1 cellular context compared by ENCODE assay signal in the genomic region with DNA sequence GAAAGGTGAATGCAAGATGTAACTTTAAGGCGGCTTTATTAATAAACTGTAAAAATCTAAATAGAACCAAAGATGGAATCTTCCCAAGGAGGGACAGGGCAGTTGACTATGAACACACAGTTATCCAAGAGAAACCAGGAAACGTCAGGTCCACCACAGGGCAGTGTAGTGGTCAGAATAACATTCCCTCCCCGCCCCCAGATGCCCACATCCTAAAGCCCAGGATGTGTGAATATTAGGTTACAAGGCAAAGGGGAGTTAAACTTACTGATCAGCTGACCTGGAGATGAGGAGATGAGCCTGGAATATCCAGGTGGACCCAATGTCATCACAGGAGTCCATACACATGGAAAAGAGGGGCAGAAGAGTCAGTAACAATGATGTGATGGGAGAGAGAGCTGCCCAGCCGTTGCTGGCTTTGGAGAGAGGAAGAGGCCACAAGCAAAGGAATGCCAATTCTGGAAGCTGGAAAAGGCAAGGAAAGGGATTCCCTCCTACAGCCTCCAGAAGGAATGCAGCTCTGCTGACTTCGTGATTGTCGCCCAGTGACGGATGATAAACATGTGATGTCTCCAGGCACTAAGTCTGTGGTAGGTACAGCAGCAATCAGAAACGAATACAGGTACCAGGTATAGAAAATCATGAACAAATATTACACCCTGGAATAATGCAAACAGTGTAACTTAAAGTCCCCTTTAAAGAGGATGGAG.
TF ChIP-seq lines count a peak whose summit lies in the region.

No MANE protein-coding gene starts in this region.

TF ChIP-seq in GM23338, 12 proteins besides CTCF, POLR2A, EP300 and RAD21:
- TF ChIP-seq, protein P1, sequence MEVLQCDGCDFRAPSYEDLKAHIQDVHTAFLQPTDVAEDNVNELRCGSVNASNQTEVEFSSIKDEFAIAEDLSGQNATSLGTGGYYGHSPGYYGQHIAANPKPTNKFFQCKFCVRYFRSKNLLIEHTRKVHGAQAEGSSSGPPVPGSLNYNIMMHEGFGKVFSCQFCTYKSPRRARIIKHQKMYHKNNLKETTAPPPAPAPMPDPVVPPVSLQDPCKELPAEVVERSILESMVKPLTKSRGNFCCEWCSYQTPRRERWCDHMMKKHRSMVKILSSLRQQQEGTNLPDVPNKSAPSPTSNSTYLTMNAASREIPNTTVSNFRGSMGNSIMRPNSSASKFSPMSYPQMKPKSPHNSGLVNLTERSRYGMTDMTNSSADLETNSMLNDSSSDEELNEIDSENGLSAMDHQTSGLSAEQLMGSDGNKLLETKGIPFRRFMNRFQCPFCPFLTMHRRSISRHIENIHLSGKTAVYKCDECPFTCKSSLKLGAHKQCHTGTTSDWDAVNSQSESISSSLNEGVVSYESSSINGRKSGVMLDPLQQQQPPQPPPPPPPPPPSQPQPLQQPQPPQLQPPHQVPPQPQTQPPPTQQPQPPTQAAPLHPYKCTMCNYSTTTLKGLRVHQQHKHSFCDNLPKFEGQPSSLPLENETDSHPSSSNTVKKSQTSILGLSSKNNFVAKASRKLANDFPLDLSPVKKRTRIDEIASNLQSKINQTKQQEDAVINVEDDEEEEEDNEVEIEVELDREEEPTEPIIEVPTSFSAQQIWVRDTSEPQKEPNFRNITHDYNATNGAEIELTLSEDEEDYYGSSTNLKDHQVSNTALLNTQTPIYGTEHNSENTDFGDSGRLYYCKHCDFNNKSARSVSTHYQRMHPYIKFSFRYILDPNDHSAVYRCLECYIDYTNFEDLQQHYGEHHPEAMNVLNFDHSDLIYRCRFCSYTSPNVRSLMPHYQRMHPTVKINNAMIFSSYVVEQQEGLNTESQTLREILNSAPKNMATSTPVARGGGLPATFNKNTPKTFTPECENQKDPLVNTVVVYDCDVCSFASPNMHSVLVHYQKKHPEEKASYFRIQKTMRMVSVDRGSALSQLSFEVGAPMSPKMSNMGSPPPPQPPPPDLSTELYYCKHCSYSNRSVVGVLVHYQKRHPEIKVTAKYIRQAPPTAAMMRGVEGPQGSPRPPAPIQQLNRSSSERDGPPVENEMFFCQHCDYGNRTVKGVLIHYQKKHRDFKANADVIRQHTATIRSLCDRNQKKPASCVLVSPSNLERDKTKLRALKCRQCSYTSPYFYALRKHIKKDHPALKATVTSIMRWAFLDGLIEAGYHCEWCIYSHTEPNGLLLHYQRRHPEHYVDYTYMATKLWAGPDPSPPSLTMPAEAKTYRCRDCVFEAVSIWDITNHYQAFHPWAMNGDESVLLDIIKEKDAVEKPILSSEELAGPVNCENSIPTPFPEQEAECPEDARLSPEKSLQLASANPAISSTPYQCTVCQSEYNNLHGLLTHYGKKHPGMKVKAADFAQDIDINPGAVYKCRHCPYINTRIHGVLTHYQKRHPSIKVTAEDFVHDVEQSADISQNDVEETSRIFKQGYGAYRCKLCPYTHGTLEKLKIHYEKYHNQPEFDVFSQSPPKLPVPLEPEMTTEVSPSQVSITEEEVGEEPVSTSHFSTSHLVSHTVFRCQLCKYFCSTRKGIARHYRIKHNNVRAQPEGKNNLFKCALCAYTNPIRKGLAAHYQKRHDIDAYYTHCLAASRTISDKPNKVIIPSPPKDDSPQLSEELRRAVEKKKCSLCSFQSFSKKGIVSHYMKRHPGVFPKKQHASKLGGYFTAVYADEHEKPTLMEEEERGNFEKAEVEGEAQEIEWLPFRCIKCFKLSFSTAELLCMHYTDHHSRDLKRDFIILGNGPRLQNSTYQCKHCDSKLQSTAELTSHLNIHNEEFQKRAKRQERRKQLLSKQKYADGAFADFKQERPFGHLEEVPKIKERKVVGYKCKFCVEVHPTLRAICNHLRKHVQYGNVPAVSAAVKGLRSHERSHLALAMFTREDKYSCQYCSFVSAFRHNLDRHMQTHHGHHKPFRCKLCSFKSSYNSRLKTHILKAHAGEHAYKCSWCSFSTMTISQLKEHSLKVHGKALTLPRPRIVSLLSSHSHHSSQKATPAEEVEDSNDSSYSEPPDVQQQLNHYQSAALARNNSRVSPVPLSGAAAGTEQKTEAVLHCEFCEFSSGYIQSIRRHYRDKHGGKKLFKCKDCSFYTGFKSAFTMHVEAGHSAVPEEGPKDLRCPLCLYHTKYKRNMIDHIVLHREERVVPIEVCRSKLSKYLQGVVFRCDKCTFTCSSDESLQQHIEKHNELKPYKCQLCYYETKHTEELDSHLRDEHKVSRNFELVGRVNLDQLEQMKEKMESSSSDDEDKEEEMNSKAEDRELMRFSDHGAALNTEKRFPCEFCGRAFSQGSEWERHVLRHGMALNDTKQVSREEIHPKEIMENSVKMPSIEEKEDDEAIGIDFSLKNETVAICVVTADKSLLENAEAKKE (CRISPR knock-in tag; IDR thresholded peaks at IDR 0.05) = no peak
- TF ChIP-seq POLR2AphosphoS5 (IDR thresholded peaks at IDR 0.05; ENCODE audit: low read depth) (no peak), CREB1 (CRISPR knock-in tag; IDR thresholded peaks at IDR 0.05; ENCODE audit: low read depth) (no peak), NANOG (IDR thresholded peaks at IDR 0.05; ENCODE audit: borderline replicate concordance) (no peak), EZH2 (IDR thresholded peaks at IDR 0.05; ENCODE audit: low read depth, unreplicated experiment) (no peak), EZH2phosphoT487 (IDR thresholded peaks at IDR 0.05; ENCODE audit: unreplicated experiment) (no peak), STAT1 (IDR thresholded peaks at IDR 0.05; ENCODE audit: unreplicated experiment) (no peak), ZNF331 (CRISPR knock-in tag; IDR thresholded peaks at IDR 0.05; ENCODE audit: low read depth) (no peak), JUNB (IDR thresholded peaks at IDR 0.05; ENCODE audit: unreplicated experiment) (no peak), ZNF114 (CRISPR knock-in tag; IDR thresholded peaks at IDR 0.05) (no peak)
- TF ChIP-seq, protein P2, sequence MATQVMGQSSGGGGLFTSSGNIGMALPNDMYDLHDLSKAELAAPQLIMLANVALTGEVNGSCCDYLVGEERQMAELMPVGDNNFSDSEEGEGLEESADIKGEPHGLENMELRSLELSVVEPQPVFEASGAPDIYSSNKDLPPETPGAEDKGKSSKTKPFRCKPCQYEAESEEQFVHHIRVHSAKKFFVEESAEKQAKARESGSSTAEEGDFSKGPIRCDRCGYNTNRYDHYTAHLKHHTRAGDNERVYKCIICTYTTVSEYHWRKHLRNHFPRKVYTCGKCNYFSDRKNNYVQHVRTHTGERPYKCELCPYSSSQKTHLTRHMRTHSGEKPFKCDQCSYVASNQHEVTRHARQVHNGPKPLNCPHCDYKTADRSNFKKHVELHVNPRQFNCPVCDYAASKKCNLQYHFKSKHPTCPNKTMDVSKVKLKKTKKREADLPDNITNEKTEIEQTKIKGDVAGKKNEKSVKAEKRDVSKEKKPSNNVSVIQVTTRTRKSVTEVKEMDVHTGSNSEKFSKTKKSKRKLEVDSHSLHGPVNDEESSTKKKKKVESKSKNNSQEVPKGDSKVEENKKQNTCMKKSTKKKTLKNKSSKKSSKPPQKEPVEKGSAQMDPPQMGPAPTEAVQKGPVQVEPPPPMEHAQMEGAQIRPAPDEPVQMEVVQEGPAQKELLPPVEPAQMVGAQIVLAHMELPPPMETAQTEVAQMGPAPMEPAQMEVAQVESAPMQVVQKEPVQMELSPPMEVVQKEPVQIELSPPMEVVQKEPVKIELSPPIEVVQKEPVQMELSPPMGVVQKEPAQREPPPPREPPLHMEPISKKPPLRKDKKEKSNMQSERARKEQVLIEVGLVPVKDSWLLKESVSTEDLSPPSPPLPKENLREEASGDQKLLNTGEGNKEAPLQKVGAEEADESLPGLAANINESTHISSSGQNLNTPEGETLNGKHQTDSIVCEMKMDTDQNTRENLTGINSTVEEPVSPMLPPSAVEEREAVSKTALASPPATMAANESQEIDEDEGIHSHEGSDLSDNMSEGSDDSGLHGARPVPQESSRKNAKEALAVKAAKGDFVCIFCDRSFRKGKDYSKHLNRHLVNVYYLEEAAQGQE (IDR thresholded peaks at IDR 0.05; ENCODE audit: unreplicated experiment) = no peak
- TF ChIP-seq, protein P3, sequence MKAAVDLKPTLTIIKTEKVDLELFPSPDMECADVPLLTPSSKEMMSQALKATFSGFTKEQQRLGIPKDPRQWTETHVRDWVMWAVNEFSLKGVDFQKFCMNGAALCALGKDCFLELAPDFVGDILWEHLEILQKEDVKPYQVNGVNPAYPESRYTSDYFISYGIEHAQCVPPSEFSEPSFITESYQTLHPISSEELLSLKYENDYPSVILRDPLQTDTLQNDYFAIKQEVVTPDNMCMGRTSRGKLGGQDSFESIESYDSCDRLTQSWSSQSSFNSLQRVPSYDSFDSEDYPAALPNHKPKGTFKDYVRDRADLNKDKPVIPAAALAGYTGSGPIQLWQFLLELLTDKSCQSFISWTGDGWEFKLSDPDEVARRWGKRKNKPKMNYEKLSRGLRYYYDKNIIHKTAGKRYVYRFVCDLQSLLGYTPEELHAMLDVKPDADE (IDR thresholded peaks at IDR 0.05) = no peak
